In the genomic region with DNA sequence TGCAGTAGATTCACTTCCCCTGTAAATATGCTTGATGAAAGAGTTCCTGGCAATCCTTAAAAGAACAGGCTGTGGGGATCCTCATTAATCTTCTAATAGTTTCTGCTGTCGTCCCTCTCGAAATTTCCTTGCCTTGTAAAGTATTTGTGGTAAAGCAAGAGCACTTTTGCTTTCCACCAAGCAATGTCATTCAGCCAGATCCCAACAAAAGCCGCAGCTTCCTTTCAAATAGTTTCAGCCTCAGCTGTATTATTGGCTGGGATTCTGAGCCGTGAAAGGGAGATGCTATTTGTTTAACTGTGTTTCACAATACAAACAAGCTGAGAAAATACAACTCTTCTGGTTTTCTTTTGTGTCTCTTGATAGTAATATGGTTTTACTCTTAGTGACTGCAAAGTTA, we compare ENCODE assay signal across 15 cellular contexts. TPM values are rescaled to one million over a fixed set of nuclear protein-coding genes. Genes with fewer than 3 reads are reported as not detected.
DNase-seq lines count a peak whose midpoint lies in the region; ATAC-seq and TF ChIP-seq lines count a peak whose summit lies in the region.
"Had no signal": no experiment of that assay in that cellular context is flagged by ENCODE, and none has a peak within 500 bp of the region (broad histone marks: within the 10 kb centered on the region; RNA-seq: fewer than 3 reads in every experiment).

No MANE protein-coding gene starts in this region.

- peak; percentile 67 for DNase-seq in NCI-H2107 treated with DMSO at 0.1 percent for 48 hours (lab: John Stamatoyannopoulos, UW; ENCODE audit: unreplicated experiment)
- DNase-seq in chondrocyte (ENCODE audit: low spot score) = no peak
- no peak for DNase-seq in KBM-7
- no peak for DNase-seq in naive thymus-derived CD8-positive, alpha-beta T cell
- no peak for DNase-seq in DMS79 treated with DMSO at 0.1 percent for 48 hours (lab: John Stamatoyannopoulos, UW)
- DNase-seq in T1000 (lab: John Stamatoyannopoulos, UW) = no peak
- DNase-seq: activated T-cell treated with anti-CD3 and anti-CD28 coated beads, Interleukin-2, amount 50 U/mL, for 24 hours; adrenal gland; hippocampal formation; mammary epithelial cell; NCI-H524 had no signal

- in situ Hi-C loops in KBM-7 (cut with MboI; ENCODE audit: low pct_unique_long_range_greater_than_20kb, low sequenced_read_pairs) = no loop called here

- H3K27ac Mint-ChIP-seq in chondrocyte (ENCODE audit: unreplicated experiment) (peak overlapping the region; percentile 24), nephron (peak overlapping the region; percentile 11 to 19 (median 17))
- H3K27ac Mint-ChIP-seq in naive thymus-derived CD8-positive, alpha-beta T cell = no peak overlapping the region
- H3K27ac Mint-ChIP-seq: activated T-cell treated with anti-CD3 and anti-CD28 coated beads, Interleukin-2, amount 50 U/mL, for 24 hours had no signal

- H3K4me1 Mint-ChIP-seq in chondrocyte (ENCODE audit: low read depth) (peaks cover 12% of the 10 kb centered on the region), nephron (peaks cover 10% of the 10 kb centered on the region)
- H3K4me1 Mint-ChIP-seq in naive thymus-derived CD8-positive, alpha-beta T cell = no peaks in the 10 kb centered on the region

- TF ChIP-seq CTCF in chondrocyte (IDR thresholded peaks at IDR 0.05) = no peak
- TF ChIP-seq CTCF in nephron (IDR thresholded peaks at IDR 0.05; ENCODE audit: unreplicated experiment in 3 of 3) = no peak

- peak; percentile 57 for ATAC-seq in GM18870 (IDR thresholded peaks at IDR 0.05; ENCODE audit: unreplicated experiment)
- no peak for ATAC-seq in naive thymus-derived CD8-positive, alpha-beta T cell
- ATAC-seq: activated CD4-positive, CD25-positive, alpha-beta regulatory T cell treated with anti-CD3 and anti-CD28 coated beads, Interleukin-2, amount 50 U/mL, for 24 hours had no signal

- POLR2A ChIA-PET in naive thymus-derived CD8-positive, alpha-beta T cell (lab: Charles Lee) = no interaction called here

- H3K4me3 Mint-ChIP-seq in chondrocyte (ENCODE audit: unreplicated experiment) (no peak overlapping the region), nephron (peak overlapping the region in 2 of 3 experiments; percentile 29 to 45)
- no peak overlapping the region for H3K4me3 Mint-ChIP-seq in naive thymus-derived CD8-positive, alpha-beta T cell
- H3K4me3 Mint-ChIP-seq: activated T-cell treated with anti-CD3 and anti-CD28 coated beads, Interleukin-2, amount 50 U/mL, for 24 hours had no signal

- peaks cover 2% of the 10 kb centered on the region for H3K36me3 Mint-ChIP-seq in chondrocyte (ENCODE audit: low read depth)
- no peaks in the 10 kb centered on the region for H3K36me3 Mint-ChIP-seq in nephron (ENCODE audit: low read depth)
- no peaks in the 10 kb centered on the region for H3K36me3 Mint-ChIP-seq in naive thymus-derived CD8-positive, alpha-beta T cell

- H3K27me3 Mint-ChIP-seq in chondrocyte (ENCODE audit: low read depth) (no peaks in the 10 kb centered on the region), nephron (ENCODE audit: low read depth) (no peaks in the 10 kb centered on the region)
- H3K27me3 Mint-ChIP-seq in naive thymus-derived CD8-positive, alpha-beta T cell = no peaks in the 10 kb centered on the region
- H3K27me3 Mint-ChIP-seq: activated T-cell treated with anti-CD3 and anti-CD28 coated beads, Interleukin-2, amount 50 U/mL, for 24 hours had no signal

- H3K9me3 Mint-ChIP-seq in chondrocyte (ENCODE audit: low read depth) = no peaks in the 10 kb centered on the region
- no peaks in the 10 kb centered on the region for H3K9me3 Mint-ChIP-seq in nephron
- H3K9me3 Mint-ChIP-seq in naive thymus-derived CD8-positive, alpha-beta T cell = peaks cover 0 to 6% (median 2%) of the 10 kb centered on the region in 9 donors

RNA-seq across cellular contexts. Expression of a gene that starts 48.9 kb away (rescaled TPM):
- 55.4 to 83.5 TPM (median 55.4 TPM) in 3 replicates for total RNA-seq in chondrocyte
- total RNA-seq in naive thymus-derived CD8-positive, alpha-beta T cell = not detected
- polyA plus RNA-seq in naive thymus-derived CD8-positive, alpha-beta T cell = not detected
- total RNA-seq: mammary epithelial cell, MCF 10A had no signal
- polyA plus RNA-seq: mammary epithelial cell had no signal

Comparison
In these comparisons a context has a peak if more than half of its experiments do, and no peak if none do; other contexts are left out.
1. H3K27ac Mint-ChIP-seq: peak in chondrocyte (single experiment) and nephron (3 of 3); none in naive thymus-derived CD8-positive, alpha-beta T cell (0 of 10).
2. H3K4me3 Mint-ChIP-seq: peak in nephron (2 of 3); none in chondrocyte (single experiment) and naive thymus-derived CD8-positive, alpha-beta T cell (0 of 10).
3. RNA of a gene that starts 48.9 kb away (total RNA-seq): 55.4 to 83.5 TPM in chondrocyte; not detected in naive thymus-derived CD8-positive, alpha-beta T cell; every median in the first group is over 10 times any median in the second.